ENCODE assay signal across 1 cellular context in genomic region chr19:38266070-38266469, GRCh38.
TF ChIP-seq lines count a peak whose summit lies in the region.

No MANE protein-coding gene starts in this region.

TF ChIP-seq in GM23338, 12 proteins besides CTCF, POLR2A, EP300 and RAD21 (continued from another document):
- TF ChIP-seq ZNF462 (CRISPR knock-in tag; IDR thresholded peaks at IDR 0.05) = no peak
